Comparison of ENCODE assay signal across 20 cellular contexts in the genomic region with DNA sequence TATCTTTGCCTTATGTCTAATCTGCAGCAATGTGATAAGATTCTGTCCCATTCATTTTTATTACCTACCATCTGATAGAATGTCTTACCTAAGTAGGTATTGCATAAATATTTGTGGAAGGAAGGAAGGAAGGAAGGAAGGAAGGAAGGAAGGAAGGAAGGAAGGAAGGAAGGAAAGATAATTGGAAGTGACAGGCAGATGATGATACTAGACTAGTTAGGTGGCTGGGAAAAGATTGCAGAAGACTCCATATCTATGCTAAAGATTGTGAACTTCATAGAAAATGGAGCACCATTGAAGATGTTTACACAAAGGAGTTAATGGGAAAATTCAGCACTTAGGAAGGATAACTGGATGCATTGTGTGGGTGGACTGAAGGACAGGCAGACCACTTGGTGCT.
"Had no signal": no experiment of that assay in that cellular context is flagged by ENCODE, and none has a peak within 500 bp of the region (broad histone marks: within the 10 kb centered on the region; RNA-seq: fewer than 3 reads in every experiment).

No MANE protein-coding gene starts in this region.

- ATAC-seq: gastrocnemius medialis; heart right ventricle; left ventricle myocardium superior; lower lobe of right lung; naive thymus-derived CD8-positive, alpha-beta T cell had no signal

- H3K27ac ChIP-seq: coronary artery, dorsolateral prefrontal cortex, esophagus muscularis mucosa, gastrocnemius medialis, heart right ventricle, left lung, lower lobe of right lung had no signal

- H3K4me3 ChIP-seq: coronary artery, dorsolateral prefrontal cortex, esophagus muscularis mucosa, gastrocnemius medialis, heart right ventricle, left lung, lower lobe of right lung, mucosa of descending colon had no signal

- H3K27me3 ChIP-seq: gastrocnemius medialis, heart right ventricle, left lung had no signal

- H3K9me3 ChIP-seq: esophagus muscularis mucosa, gastrocnemius medialis, heart right ventricle, left lung, lower lobe of right lung, mucosa of descending colon had no signal

- H3K4me1 ChIP-seq: esophagus muscularis mucosa, gastrocnemius medialis, heart right ventricle, left lung, lower lobe of right lung had no signal

- DNase-seq: dermis blood vessel endothelial cell; dorsolateral prefrontal cortex; effector CD4-positive, alpha-beta T cell; effector memory CD4-positive, alpha-beta T cell; foreskin fibroblast; foreskin melanocyte; gastrocnemius medialis; glutamatergic neuron; head of caudate nucleus; heart right ventricle; hippocampal formation; left lung; left ventricle myocardium superior; lower lobe of right lung; mesenchymal stem cell; naive B cell; naive thymus-derived CD8-positive, alpha-beta T cell had no signal

- H3K36me3 ChIP-seq: esophagus muscularis mucosa, gastrocnemius medialis, heart right ventricle, left lung, lower lobe of right lung had no signal
